22 cellular contexts compared by ENCODE assay signal in genomic region chr15:81050259-81050658, GRCh38. TPM values are rescaled to one million over a fixed set of nuclear protein-coding genes. Genes with fewer than 3 reads are reported as not detected.
DNase-seq lines count a peak whose midpoint lies in the region; ATAC-seq and TF ChIP-seq lines count a peak whose summit lies in the region.
"Had no signal": no experiment of that assay in that cellular context is flagged by ENCODE, and none has a peak within 500 bp of the region (broad histone marks: within the 10 kb centered on the region; RNA-seq: fewer than 3 reads in every experiment).

No MANE protein-coding gene starts in this region.

- H3K27me3 ChIP-seq in HAP-1 (ENCODE audit: low read depth) = peaks cover 15% of the 10 kb centered on the region
- H3K27me3 ChIP-seq: BE2C, BLaER1 had no signal

- POLR2A ChIA-PET in WTC11 (lab: Charles Lee) = no interaction called here

- no peak overlapping the region for H3K4me3 Mint-ChIP-seq in activated naive CD4-positive, alpha-beta T cell treated with anti-CD3 and anti-CD28 coated beads, Interleukin-2, amount 10 ng/mL, durations not matched to agents 7 days and 5 days
- H3K4me3 Mint-ChIP-seq in brain = peak overlapping the region in 2 of 5 experiments; percentile 15 to 43
- H3K4me3 Mint-ChIP-seq in neural crest cell = no peak overlapping the region
- H3K4me3 Mint-ChIP-seq in WTC11 = no peak overlapping the region
- H3K4me3 Mint-ChIP-seq: CD14-positive monocyte; CD4-positive, alpha-beta memory T cell; CD8-positive, alpha-beta memory T cell had no signal

- H3K9me3 Mint-ChIP-seq in activated naive CD4-positive, alpha-beta T cell treated with anti-CD3 and anti-CD28 coated beads, Interleukin-2, amount 10 ng/mL, durations not matched to agents 7 days and 5 days = peaks cover 2% of the 10 kb centered on the region
- H3K9me3 Mint-ChIP-seq in brain (peaks cover 0 to 26% (median 4%) of the 10 kb centered on the region in 5 experiments), neural crest cell (no peaks in the 10 kb centered on the region), WTC11 (no peaks in the 10 kb centered on the region)
- H3K9me3 Mint-ChIP-seq: CD8-positive, alpha-beta memory T cell had no signal

- TF ChIP-seq CTCF in brain (conservative IDR thresholded peaks at IDR 0.05) (no peak), neural crest cell (conservative IDR thresholded peaks at IDR 0.05) (no peak), WTC11 (IDR thresholded peaks at IDR 0.05) (no peak)

- no peak overlapping the region for H3K4me3 ChIP-seq in HAP-1
- H3K4me3 ChIP-seq: BLaER1, GM12878 had no signal

- DNase-seq in activated naive CD4-positive, alpha-beta T cell treated with anti-CD3 and anti-CD28 coated beads, Interleukin-2, amount 10 ng/mL, durations not matched to agents 7 days and 5 days = no peak
- DNase-seq in activated naive CD4-positive, alpha-beta T cell treated with anti-CD3 and anti-CD28 coated beads, Interleukin-2, amount 50 U/mL, for 16 hours = no peak
- DNase-seq in NCI-H69 (lab: John Stamatoyannopoulos, UW) = peak; percentile 73
- DNase-seq in neural crest cell (ENCODE audit: low read depth, low spot score) = no peak
- DNase-seq in HAP-1 (ENCODE audit: low spot score in 2 of 2) = no peak
- DNase-seq in WTC11 (ENCODE audit: low spot score) = no peak
- no peak for DNase-seq in NCI-H1105 treated with DMSO at 0.1 percent for 48 hours (lab: John Stamatoyannopoulos, UW)
- DNase-seq: ACHN; BE2C; CD4-positive, alpha-beta memory T cell; CD8-positive, alpha-beta memory T cell; COR-L47; DMS53; DMS79; DND-41; EL; GDM1 had no signal

- CTCF ChIA-PET in activated naive CD4-positive, alpha-beta T cell treated with anti-CD3 and anti-CD28 coated beads, Interleukin-2, amount 10 ng/mL, durations not matched to agents 7 days and 5 days (lab: Charles Lee) = no interaction called here
- CTCF ChIA-PET in WTC11 (lab: Charles Lee) = interaction anchor here (1.0 kb wide), 1 partner anchor 216 kb away, joined by 3 read pairs; no protein-coding TSS in a partner anchor

- H3K27me3 Mint-ChIP-seq in activated naive CD4-positive, alpha-beta T cell treated with anti-CD3 and anti-CD28 coated beads, Interleukin-2, amount 10 ng/mL, durations not matched to agents 7 days and 5 days = no peaks in the 10 kb centered on the region
- H3K27me3 Mint-ChIP-seq in brain = no peaks in the 10 kb centered on the region
- peaks cover 9% of the 10 kb centered on the region for H3K27me3 Mint-ChIP-seq in neural crest cell (ENCODE audit: low read depth)
- H3K27me3 Mint-ChIP-seq in WTC11 (ENCODE audit: low read depth) = no peaks in the 10 kb centered on the region
- H3K27me3 Mint-ChIP-seq: CD4-positive, CD25-positive, alpha-beta regulatory T cell had no signal

- no peaks in the 10 kb centered on the region for H3K36me3 Mint-ChIP-seq in activated naive CD4-positive, alpha-beta T cell treated with anti-CD3 and anti-CD28 coated beads, Interleukin-2, amount 10 ng/mL, durations not matched to agents 7 days and 5 days
- H3K36me3 Mint-ChIP-seq in brain = no peaks in the 10 kb centered on the region
- no peaks in the 10 kb centered on the region for H3K36me3 Mint-ChIP-seq in neural crest cell (ENCODE audit: low read depth)
- H3K36me3 Mint-ChIP-seq in WTC11 = no peaks in the 10 kb centered on the region
- H3K36me3 Mint-ChIP-seq: CD14-positive monocyte; CD4-positive, alpha-beta memory T cell; CD4-positive, CD25-positive, alpha-beta regulatory T cell had no signal

- peak overlapping the region; percentile 24 for H3K27ac Mint-ChIP-seq in activated naive CD4-positive, alpha-beta T cell treated with anti-CD3 and anti-CD28 coated beads, Interleukin-2, amount 10 ng/mL, durations not matched to agents 7 days and 5 days
- H3K27ac Mint-ChIP-seq in brain (peak overlapping the region in 3 of 5 experiments; percentile 76 to 90 (median 79)), neural crest cell (ENCODE audit: unreplicated experiment) (peak overlapping the region; percentile 4), WTC11 (no peak overlapping the region)
- H3K27ac Mint-ChIP-seq: CD14-positive monocyte; CD4-positive, CD25-positive, alpha-beta regulatory T cell; CD8-positive, alpha-beta memory T cell had no signal

- H3K4me1 ChIP-seq in HAP-1 = peaks cover 10% of the 10 kb centered on the region
- H3K4me1 ChIP-seq: BE2C had no signal

- 0 out of 2 replicates have a peak, but pooled peaks cover 2% of the 10 kb centered on the region for H3K9me3 ChIP-seq in HAP-1
- H3K9me3 ChIP-seq: BE2C had no signal

- peaks cover 15% of the 10 kb centered on the region for H3K4me1 Mint-ChIP-seq in activated naive CD4-positive, alpha-beta T cell treated with anti-CD3 and anti-CD28 coated beads, Interleukin-2, amount 10 ng/mL, durations not matched to agents 7 days and 5 days
- H3K4me1 Mint-ChIP-seq in brain (peaks cover 29% of the 10 kb centered on the region), neural crest cell (peaks cover 41% of the 10 kb centered on the region), WTC11 (no peaks in the 10 kb centered on the region)
- H3K4me1 Mint-ChIP-seq: CD8-positive, alpha-beta memory T cell had no signal

- no peak for ATAC-seq in WTC11

- no peaks in the 10 kb centered on the region for H3K36me3 ChIP-seq in HAP-1 (replicated peaks)
- H3K36me3 ChIP-seq: BE2C, BLaER1 had no signal

- in situ Hi-C loops in HAP-1 (cut with MboI; ENCODE audit: low sequenced_read_pairs) = no loop called here

TF ChIP-seq in WTC11, 78 proteins besides CTCF, POLR2A, EP300 and RAD21:
- TF ChIP-seq NR3C1 (CRISPR knock-in tag; conservative IDR thresholded peaks at IDR 0.05; ENCODE audit: low read depth) = no peak
- TF ChIP-seq FOXP4 (CRISPR knock-in tag; IDR thresholded peaks at IDR 0.05) = no peak
- no peak for TF ChIP-seq JUN (CRISPR knock-in tag; IDR thresholded peaks at IDR 0.05)
- no peak for TF ChIP-seq ZNF138 (CRISPR knock-in tag; conservative IDR thresholded peaks at IDR 0.05)
- TF ChIP-seq E2F5 (CRISPR knock-in tag; IDR thresholded peaks at IDR 0.05) = no peak
- TF ChIP-seq HMGA2 (CRISPR knock-in tag; IDR thresholded peaks at IDR 0.05) = no peak
- no peak for TF ChIP-seq AFF4 (CRISPR knock-in tag; IDR thresholded peaks at IDR 0.05; ENCODE audit: borderline replicate concordance)
- TF ChIP-seq ZBTB21 (CRISPR knock-in tag; IDR thresholded peaks at IDR 0.05; ENCODE audit: borderline replicate concordance) = no peak

RNA-seq across cellular contexts. Expression of gene TLNRD1, which starts 49.5 kb away (rescaled TPM):
- polyA plus RNA-seq in brain (ENCODE audit: insufficient read depth, low read depth, low replicate concordance) = 7.6 TPM
- total RNA-seq in neural crest cell (30.6 and 31.7 TPM in 2 replicates), WTC11 (2021) (21.4 to 26.7 TPM (median 22.3 TPM) in 3 replicates)
